Comparison of ENCODE assay signal across 8 cellular contexts in genomic region chr12:109995703-109996482, GRCh38. TPM values are rescaled to one million over a fixed set of nuclear protein-coding genes. Genes with fewer than 3 reads are reported as not detected.
A peak's percentile ranks its signal among the peaks of the same experiment; 100 is the strongest.
DNase-seq lines count a peak whose midpoint lies in the region; ATAC-seq and FAIRE-seq lines count a peak whose summit lies in the region.

Gene GIT2, minus strand, starts transcription at chr12:109996368. Its CDS starts 144 bp downstream, at chr12:109996224.

- no peaks in the 10 kb centered on the region for H3K9me3 ChIP-seq in CD8-positive, alpha-beta memory T cell (ENCODE audit: low read length)
- no peaks in the 10 kb centered on the region for H3K9me3 ChIP-seq in effector memory CD4-positive, alpha-beta T cell (ENCODE audit: control insufficient read depth, low read length)

- no peaks in the 10 kb centered on the region for H3K36me3 ChIP-seq in CD8-positive, alpha-beta memory T cell (ENCODE audit: insufficient read depth, low read length)
- peaks cover 7% of the 10 kb centered on the region for H3K36me3 ChIP-seq in effector memory CD4-positive, alpha-beta T cell (ENCODE audit: control insufficient read depth, insufficient read depth, low read length)

- H3K27me3 ChIP-seq in CD8-positive, alpha-beta memory T cell (ENCODE audit: insufficient read depth, low read length, poor library complexity, severe bottlenecking): no peaks in the 10 kb centered on the region
- H3K27me3 ChIP-seq in effector memory CD4-positive, alpha-beta T cell (replicated peaks; ENCODE audit: control insufficient read depth, insufficient read depth, low read length, poor library complexity, severe bottlenecking): no peaks in the 10 kb centered on the region

- peak; percentile 54 for FAIRE-seq in HTR-8/SVneo (lab: Jason Lieb, UNC)

- no peaks in the 10 kb centered on the region for H3K27me3 Mint-ChIP-seq in CD8-positive, alpha-beta memory T cell

- POLR2A ChIA-PET in CD8-positive, alpha-beta memory T cell (lab: Charles Lee): interaction anchor here (0.6 to 1.0 kb wide), 2 partner anchors 506 to 610 kb away, joined by 3 to 6 read pairs; partner anchors contain the start of genes RAD9B and VPS29

- H3K9me3 Mint-ChIP-seq in CD8-positive, alpha-beta memory T cell: no peaks in the 10 kb centered on the region

- CTCF ChIA-PET in CD8-positive, alpha-beta memory T cell (lab: Charles Lee): interaction anchor here (1.3 to 1.8 kb wide), 2 partner anchors 18 to 31 kb away, joined by 3 to 5 read pairs; no protein-coding TSS in a partner anchor

- peaks cover 43% of the 10 kb centered on the region for H3K4me1 ChIP-seq in CD8-positive, alpha-beta memory T cell (ENCODE audit: insufficient read depth, low read length)
- peaks cover 9% of the 10 kb centered on the region for H3K4me1 ChIP-seq in effector memory CD4-positive, alpha-beta T cell (ENCODE audit: control insufficient read depth, insufficient read depth, low read length, poor library complexity, severe bottlenecking)

- H3K27ac Mint-ChIP-seq in CD8-positive, alpha-beta memory T cell: peak within 1 kb of the TSS; percentile 81 to 99 (median 96)

- H3K4me3 ChIP-seq in CD8-positive, alpha-beta memory T cell (ENCODE audit: low read length): peak within 1 kb of the TSS; percentile 77
- peak within 1 kb of the TSS; percentile 98 for H3K4me3 ChIP-seq in effector memory CD4-positive, alpha-beta T cell (ENCODE audit: insufficient read depth, low read depth, low read length, poor library complexity, severe bottlenecking)

- peaks cover 71 to 82% (median 74%) of the 10 kb centered on the region in 3 donors for H3K4me1 Mint-ChIP-seq in CD8-positive, alpha-beta memory T cell

- DNase-seq in CD8-positive, alpha-beta memory T cell: peak; percentile 93 to 97 (median 93)
- DNase-seq in HTR-8/SVneo (ENCODE audit: insufficient read length, low spot score) (peak; percentile 97), NOMO-1 treated with DMSO at 0.1 percent for 48 hours (lab: John Stamatoyannopoulos, UW; ENCODE audit: unreplicated experiment) (peak; percentile 91), medulla oblongata (ENCODE audit: extremely low spot score) (peak; percentile 98)
- DNase-seq in activated CD8-positive, alpha-beta memory T cell treated with anti-CD3 and anti-CD28 coated beads for 4 hours (ENCODE audit: low read depth in 2 of 2): peak; percentile 85 to 92
- peak; percentile 87 to 94 (median 90) for DNase-seq in effector memory CD4-positive, alpha-beta T cell
- DNase-seq in stimulated activated CD4-positive, alpha-beta T cell treated with anti-CD3 and anti-CD28 coated beads, TNF-alpha, amount 100 ng/mL, for 48 hours (ENCODE audit: low read depth in 3 of 3): peak; percentile 89 to 93 (median 90)

- ATAC-seq in GM21367 (IDR thresholded peaks at IDR 0.05; ENCODE audit: unreplicated experiment): peak; percentile 55

- H3K27ac ChIP-seq in CD8-positive, alpha-beta memory T cell (ENCODE audit: low read depth, low read length): peak within 1 kb of the TSS; percentile 76
- peak within 1 kb of the TSS; percentile 88 for H3K27ac ChIP-seq in effector memory CD4-positive, alpha-beta T cell (ENCODE audit: insufficient read depth, low read length, poor library complexity, severe bottlenecking)

- H3K36me3 Mint-ChIP-seq in CD8-positive, alpha-beta memory T cell: peaks cover 0 to 41% (median 0%) of the 10 kb centered on the region in 3 donors

- H3K4me3 Mint-ChIP-seq in CD8-positive, alpha-beta memory T cell: peak within 1 kb of the TSS; percentile 88 to 100 (median 97)

RNA-seq across cellular contexts. Expression of gene GIT2, which starts in this region (rescaled TPM):
- total RNA-seq in CD8-positive, alpha-beta memory T cell: 10 to 100 TPM; 52.0 to 54.4 TPM
- polyA plus RNA-seq in CD8-positive, alpha-beta memory T cell: 93.0 TPM

Comparison
In these comparisons a context has a peak if more than half of its experiments do, and no peak if none do; other contexts are left out.
1. Peak in every context shown above with its lines: DNase-seq, ATAC-seq, H3K4me3 ChIP-seq and H3K27ac ChIP-seq.